ENCODE assay signal across 24 cellular contexts in the genomic region with DNA sequence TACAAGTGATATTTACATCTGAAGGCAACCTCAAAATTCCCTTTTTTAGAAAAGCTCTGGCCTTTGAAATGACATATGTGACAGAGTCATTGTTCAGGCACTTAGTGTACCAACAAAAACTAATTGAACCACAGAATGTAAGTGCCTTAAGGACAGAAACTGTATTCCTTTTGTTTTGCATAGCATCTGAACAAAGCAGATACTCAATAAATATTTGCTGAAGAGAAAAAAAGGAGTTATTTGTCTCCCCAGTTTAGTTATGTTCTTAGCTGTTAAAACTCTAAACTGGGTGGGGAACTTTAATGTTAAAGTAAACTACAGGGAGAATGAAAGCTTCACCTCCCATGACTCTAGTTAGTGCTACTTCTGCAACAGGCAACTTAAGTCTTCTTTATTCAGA.
"Had no signal": no experiment of that assay in that cellular context is flagged by ENCODE, and none has a peak within 500 bp of the region (broad histone marks: within the 10 kb centered on the region; RNA-seq: fewer than 3 reads in every experiment).

No MANE protein-coding gene starts in this region.

- H3K27ac ChIP-seq: foreskin keratinocyte, hepatocyte, left ventricle myocardium inferior, neural progenitor cell, sigmoid colon, testis, upper lobe of left lung had no signal

- ATAC-seq: activated CD8-positive, alpha-beta T cell treated with anti-CD3 and anti-CD28 coated beads, Interleukin-2, amount 10 ng/mL, durations not matched to agents 7 days and 5 days; foreskin keratinocyte; naive thymus-derived CD8-positive, alpha-beta T cell; stimulated activated naive B cell treated with anti-CD40 and anti-IgM and Interleukin-4, amounts not matched to agents 10 μg/mL and 1 μg/mL and 100 μg/mL, for 72 hours had no signal

- H3K4me1 Mint-ChIP-seq: naive thymus-derived CD8-positive, alpha-beta T cell; neural progenitor cell had no signal

- H3K27me3 ChIP-seq: foreskin keratinocyte, hepatocyte, neural progenitor cell, sigmoid colon, testis, upper lobe of left lung had no signal

- H3K27ac Mint-ChIP-seq: activated CD8-positive, alpha-beta T cell treated with anti-CD3 and anti-CD28 coated beads, Interleukin-2, amount 10 ng/mL, durations not matched to agents 7 days and 5 days; activated T-helper 1 cell treated with anti-CD3 and anti-CD28 coated beads, Interleukin-12 subunit alpha, Interleukin-12 subunit beta, Interleukin-2, Interleukin-4 antibody, amounts not matched to agents 30 ng/mL and 10 ng/mL and 1 ng/mL, durations not matched to agents 14 hours and 24 hours and 36 hours; dendritic cell treated with granulocyte-macrophage colony-stimulating factor and Interleukin-4, amounts not matched to agents 40 ng/mL and 50 ng/mL, for 4 days; neural progenitor cell had no signal

- H3K4me1 ChIP-seq: left ventricle myocardium inferior, neural progenitor cell, sigmoid colon, testis, upper lobe of left lung had no signal

- H3K9me3 ChIP-seq: left ventricle myocardium inferior, sigmoid colon, testis, upper lobe of left lung had no signal

- H3K9me3 Mint-ChIP-seq: activated naive CD4-positive, alpha-beta T cell treated with anti-CD3 and anti-CD28 coated beads, Interleukin-2, amount 50 U/mL, for 24 hours; activated T-helper 1 cell treated with anti-CD3 and anti-CD28 coated beads, Interleukin-12 subunit alpha, Interleukin-12 subunit beta, Interleukin-2, Interleukin-4 antibody, amounts not matched to agents 30 ng/mL and 10 ng/mL and 1 ng/mL, durations not matched to agents 14 hours and 24 hours and 36 hours; brain; dendritic cell treated with granulocyte-macrophage colony-stimulating factor and Interleukin-4, amounts not matched to agents 40 ng/mL and 50 ng/mL, for 4 days; naive thymus-derived CD8-positive, alpha-beta T cell; neural progenitor cell; stimulated activated naive B cell treated with anti-CD40 and anti-IgM and Interleukin-4, amounts not matched to agents 10 μg/mL and 1 μg/mL and 100 μg/mL, for 72 hours had no signal

- H3K36me3 ChIP-seq: neural progenitor cell had no signal

- DNase-seq: activated CD4-positive, alpha-beta T cell treated with anti-CD3 and anti-CD28 coated beads for 1 hour; activated CD4-positive, alpha-beta T cell treated with anti-CD3 and anti-CD28 coated beads, Interleukin-2, amount 50 U/mL, for 1 hour; activated CD8-positive, alpha-beta T cell treated with anti-CD3 and anti-CD28 coated beads, Interleukin-2, amount 10 ng/mL, durations not matched to agents 7 days and 5 days; activated gamma-delta T cell treated with Interleukin-2 at 50 U/mL for 16 hours; anterior cingulate cortex; effector memory CD4-positive, alpha-beta T cell; foreskin keratinocyte; kidney glomerular epithelial cell; left ventricle myocardium inferior; naive thymus-derived CD8-positive, alpha-beta T cell; retina; sigmoid colon; stimulated activated CD4-positive, alpha-beta T cell treated with anti-CD3 and anti-CD28 coated beads, Interleukin-2, amount 100 ng/mL, for 48 hours; stimulated activated CD8-positive, alpha-beta memory T cell treated with anti-CD3 and anti-CD28 coated beads, Interleukin-4, amount 100 ng/mL, for 48 hours; stimulated activated naive B cell treated with anti-CD40 and anti-IgM and Interleukin-4, amounts not matched to agents 10 μg/mL and 1 μg/mL and 100 μg/mL, for 72 hours; T-helper 9 cell; testis; upper lobe of left lung had no signal

- H3K4me3 Mint-ChIP-seq: activated CD8-positive, alpha-beta T cell treated with anti-CD3 and anti-CD28 coated beads, Interleukin-2, amount 10 ng/mL, durations not matched to agents 7 days and 5 days; activated naive CD4-positive, alpha-beta T cell treated with anti-CD3 and anti-CD28 coated beads, Interleukin-2, amount 50 U/mL, for 24 hours; activated T-helper 1 cell treated with anti-CD3 and anti-CD28 coated beads, Interleukin-12 subunit alpha, Interleukin-12 subunit beta, Interleukin-2, Interleukin-4 antibody, amounts not matched to agents 30 ng/mL and 10 ng/mL and 1 ng/mL, durations not matched to agents 14 hours and 24 hours and 36 hours; brain; dendritic cell treated with granulocyte-macrophage colony-stimulating factor and Interleukin-4, amounts not matched to agents 40 ng/mL and 50 ng/mL, for 4 days; naive thymus-derived CD8-positive, alpha-beta T cell; neural progenitor cell; stimulated activated naive B cell treated with anti-CD40 and anti-IgM and Interleukin-4, amounts not matched to agents 10 μg/mL and 1 μg/mL and 100 μg/mL, for 72 hours had no signal

- H3K4me3 ChIP-seq: hepatocyte, left ventricle myocardium inferior, neural progenitor cell, sigmoid colon, testis, upper lobe of left lung had no signal

- H3K27me3 Mint-ChIP-seq: activated naive CD4-positive, alpha-beta T cell treated with anti-CD3 and anti-CD28 coated beads, Interleukin-2, amount 50 U/mL, for 24 hours; brain; dendritic cell treated with granulocyte-macrophage colony-stimulating factor and Interleukin-4, amounts not matched to agents 40 ng/mL and 50 ng/mL, for 4 days; naive thymus-derived CD8-positive, alpha-beta T cell; stimulated activated naive B cell treated with anti-CD40 and anti-IgM and Interleukin-4, amounts not matched to agents 10 μg/mL and 1 μg/mL and 100 μg/mL, for 72 hours had no signal
